26 cellular contexts compared by ENCODE assay signal in the genomic region with DNA sequence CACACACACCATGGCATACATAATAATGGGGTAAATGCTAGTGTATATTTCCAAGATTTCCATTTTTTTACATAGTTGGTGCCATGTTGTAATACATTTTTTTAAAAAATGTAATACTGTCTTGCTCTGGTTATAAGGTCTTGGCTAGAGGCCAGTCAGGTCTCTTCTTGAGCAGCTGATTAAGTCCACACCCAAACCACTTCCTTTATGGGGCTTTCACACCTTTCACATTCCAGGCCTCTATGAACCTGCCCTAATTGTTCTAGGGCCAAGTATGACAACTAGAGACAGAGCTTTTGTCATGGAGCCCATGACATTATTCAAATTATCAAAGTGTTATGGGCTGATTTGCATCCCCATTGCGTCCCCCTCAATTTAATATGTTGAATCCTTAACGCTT.
DNase-seq lines count a peak whose midpoint lies in the region; ATAC-seq, FAIRE-seq and TF ChIP-seq lines count a peak whose summit lies in the region.
"Had no signal": no experiment of that assay in that cellular context is flagged by ENCODE, and none has a peak within 500 bp of the region (broad histone marks: within the 10 kb centered on the region; RNA-seq: fewer than 3 reads in every experiment).

No MANE protein-coding gene starts in this region.

- CTCF ChIA-PET in PC-9 (lab: Charles Lee): no interaction called here

- H3K36me3 ChIP-seq in PC-9 (ENCODE audit: low read depth): no peaks in the 10 kb centered on the region
- no peaks in the 10 kb centered on the region for H3K36me3 ChIP-seq in bronchial epithelial cell (ENCODE audit: control insufficient read depth, insufficient read depth, low read length)
- H3K36me3 ChIP-seq: BLaER1, Peyer's patch had no signal

- H2AFZ ChIP-seq in PC-9: no peak overlapping the region

- peaks cover 3% of the 10 kb centered on the region; the same call in 1 of the 2 replicates for H4K20me1 ChIP-seq in PC-9 (ENCODE audit: insufficient read depth)
- H4K20me1 ChIP-seq: BLaER1 had no signal

- H3K4me1 Mint-ChIP-seq in stimulated activated effector memory CD8-positive, alpha-beta T cell treated with anti-CD3 and anti-CD28 coated beads, Interleukin-12 subunit alpha, Interleukin-12 subunit beta, amount 100 ng/mL, for 72 hours: no peaks in the 10 kb centered on the region
- H3K4me1 Mint-ChIP-seq in activated T-helper 2 cell treated with anti-CD3 and anti-CD28 coated beads, Interferon-gamma antibody, Interleukin-2, Interleukin-4, amounts not matched to agents 10 μg/mL and 5 μg/mL and 100 μg/mL, durations not matched to agents 14 hours and 24 hours and 36 hours (ENCODE audit: low read depth): no peaks in the 10 kb centered on the region
- H3K4me1 Mint-ChIP-seq: T-helper 17 cell had no signal

- H3K9me2 ChIP-seq in PC-9 (ENCODE audit: insufficient read depth): no peaks in the 10 kb centered on the region

- no peak for FAIRE-seq in bronchial epithelial cell (lab: Jason Lieb, UNC)
- FAIRE-seq: GM18507, H1, HepG2 had no signal

- POLR2A ChIA-PET in PC-9 (lab: Charles Lee; ENCODE audit: unreplicated experiment): no interaction called here

- no peaks in the 10 kb centered on the region for H3K4me1 ChIP-seq in PC-9 (replicated peaks; ENCODE audit: insufficient read depth)
- H3K4me1 ChIP-seq: BLaER1, Peyer's patch had no signal

- no peak for TF ChIP-seq CTCF in PC-9 (conservative IDR thresholded peaks at IDR 0.05)
- TF ChIP-seq CTCF in bronchial epithelial cell (IDR thresholded peaks at IDR 0.05; ENCODE audit: insufficient read depth, low read length, severe bottlenecking): no peak

- no peaks in the 10 kb centered on the region for H3K27me3 Mint-ChIP-seq in activated T-helper 2 cell treated with anti-CD3 and anti-CD28 coated beads, Interferon-gamma antibody, Interleukin-2, Interleukin-4, amounts not matched to agents 10 μg/mL and 5 μg/mL and 100 μg/mL, durations not matched to agents 14 hours and 24 hours and 36 hours (ENCODE audit: low read depth)
- H3K27me3 Mint-ChIP-seq: CD4-positive, alpha-beta T cell; T-helper 17 cell had no signal

- H3K9me3 ChIP-seq in PC-9 (ENCODE audit: insufficient read depth, low read depth): no peaks in the 10 kb centered on the region
- H3K9me3 ChIP-seq: BLaER1, Peyer's patch had no signal

- no peak overlapping the region for H3K4me3 ChIP-seq in PC-9
- H3K4me3 ChIP-seq in bronchial epithelial cell (ENCODE audit: low read depth, low read length): no peak overlapping the region
- H3K4me3 ChIP-seq: BLaER1, Peyer's patch had no signal

- peak; percentile 13 for DNase-seq in DMS53 (lab: John Stamatoyannopoulos, UW)
- no peak for DNase-seq in DMS53 treated with DMSO at 0.1 percent for 48 hours (lab: John Stamatoyannopoulos, UW; ENCODE audit: unreplicated experiment)
- peak; percentile 10 to 41 for DNase-seq in PC-9
- peak; percentile 59 for DNase-seq in bronchial epithelial cell (ENCODE audit: low read depth)
- no peak for DNase-seq in stimulated activated effector memory CD8-positive, alpha-beta T cell treated with anti-CD3 and anti-CD28 coated beads, Interleukin-12 subunit alpha, Interleukin-12 subunit beta, amount 100 ng/mL, for 72 hours (ENCODE audit: low spot score in 2 of 2)
- DNase-seq in medulla oblongata (ENCODE audit: extremely low spot score): no peak
- no peak for DNase-seq in activated T-helper 2 cell treated with anti-CD3 and anti-CD28 coated beads, Interferon-gamma antibody, Interleukin-2, Interleukin-4, amounts not matched to agents 10 μg/mL and 5 μg/mL and 100 μg/mL, durations not matched to agents 14 hours and 24 hours and 36 hours (ENCODE audit: low spot score)
- DNase-seq: ACHN; CD4-positive, alpha-beta T cell; COR-L47; KG1; MV-4-11; NCI-H1694 treated with DMSO at 0.1 percent for 48 hours; NCI-H2107; NCI-H748 treated with DMSO at 0.1 percent for 48 hours; NK-92 treated with Interleukin-12 subunit alpha and Interleukin-12 subunit beta, amount 100 ng/mL, for 24 hours; Peyer's patch; Right ventricle myocardium superior; T-helper 17 cell had no signal

- H3K27me3 ChIP-seq in PC-9 (ENCODE audit: insufficient read depth, low read depth) (no peaks in the 10 kb centered on the region), bronchial epithelial cell (ENCODE audit: control insufficient read depth, insufficient read depth, low read length) (no peaks in the 10 kb centered on the region)
- H3K27me3 ChIP-seq: BLaER1, Peyer's patch had no signal

- peak; percentile 57 for ATAC-seq in stimulated activated effector memory CD8-positive, alpha-beta T cell treated with anti-CD3 and anti-CD28 coated beads, Interleukin-12 subunit alpha, Interleukin-12 subunit beta, amount 100 ng/mL, for 72 hours
- no peak for ATAC-seq in HG03457 (IDR thresholded peaks at IDR 0.05; ENCODE audit: unreplicated experiment)
- ATAC-seq: HCT116, HepG2, T-helper 17 cell had no signal

- H3F3A ChIP-seq in PC-9 (ENCODE audit: insufficient read depth, low read depth): no peaks in the 10 kb centered on the region

- H3K36me3 Mint-ChIP-seq in stimulated activated effector memory CD8-positive, alpha-beta T cell treated with anti-CD3 and anti-CD28 coated beads, Interleukin-12 subunit alpha, Interleukin-12 subunit beta, amount 100 ng/mL, for 72 hours: no peaks in the 10 kb centered on the region
- H3K36me3 Mint-ChIP-seq in activated T-helper 2 cell treated with anti-CD3 and anti-CD28 coated beads, Interferon-gamma antibody, Interleukin-2, Interleukin-4, amounts not matched to agents 10 μg/mL and 5 μg/mL and 100 μg/mL, durations not matched to agents 14 hours and 24 hours and 36 hours (ENCODE audit: low read depth): no peaks in the 10 kb centered on the region

- no TSS peak for BruUV-seq in PC-9 (replicated peaks; lab: Mats Ljungman, UMichigan)

- peaks cover 13% of the 10 kb centered on the region for H3K9me3 Mint-ChIP-seq in stimulated activated effector memory CD8-positive, alpha-beta T cell treated with anti-CD3 and anti-CD28 coated beads, Interleukin-12 subunit alpha, Interleukin-12 subunit beta, amount 100 ng/mL, for 72 hours
- peaks cover 41% of the 10 kb centered on the region for H3K9me3 Mint-ChIP-seq in activated T-helper 2 cell treated with anti-CD3 and anti-CD28 coated beads, Interferon-gamma antibody, Interleukin-2, Interleukin-4, amounts not matched to agents 10 μg/mL and 5 μg/mL and 100 μg/mL, durations not matched to agents 14 hours and 24 hours and 36 hours

- H3K27ac ChIP-seq in PC-9: no peak overlapping the region
- H3K27ac ChIP-seq: 22Rv1, BLaER1, Peyer's patch had no signal

- no peak overlapping the region for H3K4me3 Mint-ChIP-seq in stimulated activated effector memory CD8-positive, alpha-beta T cell treated with anti-CD3 and anti-CD28 coated beads, Interleukin-12 subunit alpha, Interleukin-12 subunit beta, amount 100 ng/mL, for 72 hours
- no peak overlapping the region for H3K4me3 Mint-ChIP-seq in activated T-helper 2 cell treated with anti-CD3 and anti-CD28 coated beads, Interferon-gamma antibody, Interleukin-2, Interleukin-4, amounts not matched to agents 10 μg/mL and 5 μg/mL and 100 μg/mL, durations not matched to agents 14 hours and 24 hours and 36 hours (ENCODE audit: low read depth)
- H3K4me3 Mint-ChIP-seq: CD4-positive, alpha-beta T cell; T-helper 17 cell had no signal

- no peaks in the 10 kb centered on the region for H3K79me2 ChIP-seq in PC-9 (ENCODE audit: low read depth)

- intact Hi-C loops in PC-9 (cut with micrococcal nuclease; ENCODE audit: unreplicated experiment): no loop called here
- intact Hi-C loops in activated T-helper 2 cell treated with anti-CD3 and anti-CD28 coated beads, Interferon-gamma antibody, Interleukin-2, Interleukin-4, amounts not matched to agents 10 μg/mL and 5 μg/mL and 100 μg/mL, durations not matched to agents 14 hours and 24 hours and 36 hours (cut with micrococcal nuclease): no loop called here

- no peak overlapping the region for H3K27ac Mint-ChIP-seq in stimulated activated effector memory CD8-positive, alpha-beta T cell treated with anti-CD3 and anti-CD28 coated beads, Interleukin-12 subunit alpha, Interleukin-12 subunit beta, amount 100 ng/mL, for 72 hours
- H3K27ac Mint-ChIP-seq in activated T-helper 2 cell treated with anti-CD3 and anti-CD28 coated beads, Interferon-gamma antibody, Interleukin-2, Interleukin-4, amounts not matched to agents 10 μg/mL and 5 μg/mL and 100 μg/mL, durations not matched to agents 14 hours and 24 hours and 36 hours: no peak overlapping the region
- H3K27ac Mint-ChIP-seq: CD4-positive, alpha-beta T cell; T-helper 17 cell had no signal

- no peak overlapping the region for H3K4me2 ChIP-seq in PC-9
- H3K4me2 ChIP-seq: BLaER1 had no signal

Comparison
In these comparisons a context has a peak if more than half of its experiments do, and no peak if none do; other contexts are left out.
1. DNase-seq: peak in DMS53 (single experiment), PC-9 (2 of 2) and bronchial epithelial cell (single experiment); none in DMS53 treated with DMSO at 0.1 percent for 48 hours (single experiment), stimulated activated effector memory CD8-positive, alpha-beta T cell treated with anti-CD3 and anti-CD28 coated beads, Interleukin-12 subunit alpha, Interleukin-12 subunit beta, amount 100 ng/mL, for 72 hours (0 of 2), medulla oblongata (single experiment) and activated T-helper 2 cell treated with anti-CD3 and anti-CD28 coated beads, Interferon-gamma antibody, Interleukin-2, Interleukin-4, amounts not matched to agents 10 μg/mL and 5 μg/mL and 100 μg/mL, durations not matched to agents 14 hours and 24 hours and 36 hours (single experiment).